ENCODE assay signal across 1 cellular context in genomic region chr12:111100003-111100402, GRCh38.
TF ChIP-seq lines count a peak whose summit lies in the region.

No MANE protein-coding gene starts in this region.

TF ChIP-seq in GM23338, 12 proteins besides CTCF, POLR2A, EP300 and RAD21 (continued from another document):
- TF ChIP-seq ZNF462 (CRISPR knock-in tag; IDR thresholded peaks at IDR 0.05) (no peak), CREB1 (CRISPR knock-in tag; IDR thresholded peaks at IDR 0.05; ENCODE audit: low read depth) (no peak), EZH2phosphoT487 (IDR thresholded peaks at IDR 0.05; ENCODE audit: unreplicated experiment) (no peak), EZH2 (IDR thresholded peaks at IDR 0.05; ENCODE audit: low read depth, unreplicated experiment) (no peak), NANOG (IDR thresholded peaks at IDR 0.05; ENCODE audit: borderline replicate concordance) (no peak), ETS1 (IDR thresholded peaks at IDR 0.05) (no peak), ZNF331 (CRISPR knock-in tag; IDR thresholded peaks at IDR 0.05; ENCODE audit: low read depth) (no peak), STAT1 (IDR thresholded peaks at IDR 0.05; ENCODE audit: unreplicated experiment) (no peak), JUNB (IDR thresholded peaks at IDR 0.05; ENCODE audit: unreplicated experiment) (no peak)
TF ChIP-seq in GM23338: peak in this region for 0.
